Comparison of ENCODE assay signal across 10 cellular contexts in genomic region chr20:4821590-4821989, GRCh38. TPM values are rescaled to one million over a fixed set of nuclear protein-coding genes. Genes with fewer than 3 reads are reported as not detected.
DNase-seq lines count a peak whose midpoint lies in the region; ATAC-seq and TF ChIP-seq lines count a peak whose summit lies in the region.
"Had no signal": no experiment of that assay in that cellular context is flagged by ENCODE, and none has a peak within 500 bp of the region (broad histone marks: within the 10 kb centered on the region; RNA-seq: fewer than 3 reads in every experiment).

No MANE protein-coding gene starts in this region.

- H3K4me2 ChIP-seq in GM23338 = peak overlapping the region; percentile 90

- H3K4me3 ChIP-seq in GM23338 (peak overlapping the region; percentile 92), iPS-18c (ENCODE audit: insufficient read depth, low read depth, low read length) (peak overlapping the region; percentile 4; the same call in 1 of the 2 replicates)

- no peaks in the 10 kb centered on the region for H3K9me3 Mint-ChIP-seq in GM23338
- H3K9me3 Mint-ChIP-seq in activated CD4-positive, alpha-beta memory T cell treated with anti-CD3 and anti-CD28 coated beads for 36 hours = no peaks in the 10 kb centered on the region
- H3K9me3 Mint-ChIP-seq in stimulated activated effector memory CD8-positive, alpha-beta T cell treated with anti-CD3 and anti-CD28 coated beads, Interleukin-12 subunit alpha, Interleukin-12 subunit beta, amount 100 ng/mL, for 72 hours = no peaks in the 10 kb centered on the region

- TF ChIP-seq CTCF in GM23338 (conservative IDR thresholded peaks at IDR 0.05; ENCODE audit: low read depth in 2 of 2) = no peak

- no peaks in the 10 kb centered on the region for H3K9me3 ChIP-seq in iPS-18c (ENCODE audit: control insufficient read depth, insufficient read depth, low read length)

- intact Hi-C loops in activated CD4-positive, alpha-beta memory T cell treated with anti-CD3 and anti-CD28 coated beads for 36 hours (cut with micrococcal nuclease) = no loop called here

- H3K27me3 ChIP-seq in GM23338 (ENCODE audit: insufficient read depth) = peaks cover 19% of the 10 kb centered on the region

- CTCF ChIA-PET in activated CD4-positive, alpha-beta memory T cell treated with anti-CD3 and anti-CD28 coated beads for 36 hours (lab: Charles Lee) = no interaction called here

- no peak for DNase-seq in GM23338 (ENCODE audit: low spot score)
- no peak for DNase-seq in activated CD4-positive, alpha-beta memory T cell treated with anti-CD3 and anti-CD28 coated beads for 36 hours
- DNase-seq in stimulated activated effector memory CD8-positive, alpha-beta T cell treated with anti-CD3 and anti-CD28 coated beads, Interleukin-12 subunit alpha, Interleukin-12 subunit beta, amount 100 ng/mL, for 72 hours (ENCODE audit: low spot score in 2 of 2) = no peak
- no peak for DNase-seq in KBM-7
- DNase-seq in DMS79 (lab: John Stamatoyannopoulos, UW) = no peak
- no peak for DNase-seq in stimulated activated CD4-positive, alpha-beta T cell treated with anti-CD3 and anti-CD28 coated beads, Interleukin-4, amount 100 ng/mL, for 4 hours
- DNase-seq in SW480 (ENCODE audit: low spot score) = no peak
- DNase-seq: GDM1 had no signal

- peaks cover 7% of the 10 kb centered on the region; the same call in 1 of the 2 replicates for H4K20me1 ChIP-seq in GM23338 (replicated peaks; ENCODE audit: insufficient read depth)

- H3K4me1 ChIP-seq in GM23338 (ENCODE audit: insufficient read depth) = peaks cover 16% of the 10 kb centered on the region

- no peak overlapping the region for H2AFZ ChIP-seq in GM23338

- no peaks in the 10 kb centered on the region for H3K36me3 ChIP-seq in GM23338 (ENCODE audit: insufficient read depth)

- no peak for ATAC-seq in GM23338
- no peak for ATAC-seq in stimulated activated effector memory CD8-positive, alpha-beta T cell treated with anti-CD3 and anti-CD28 coated beads, Interleukin-12 subunit alpha, Interleukin-12 subunit beta, amount 100 ng/mL, for 72 hours

- in situ Hi-C loops in KBM-7 (cut with MboI; ENCODE audit: low pct_unique_long_range_greater_than_20kb, low sequenced_read_pairs) = no loop called here

- H3K36me3 Mint-ChIP-seq in GM23338 (ENCODE audit: low read depth) = peaks cover 8% of the 10 kb centered on the region
- H3K36me3 Mint-ChIP-seq in activated CD4-positive, alpha-beta memory T cell treated with anti-CD3 and anti-CD28 coated beads for 36 hours = peaks cover 14% of the 10 kb centered on the region
- H3K36me3 Mint-ChIP-seq in stimulated activated effector memory CD8-positive, alpha-beta T cell treated with anti-CD3 and anti-CD28 coated beads, Interleukin-12 subunit alpha, Interleukin-12 subunit beta, amount 100 ng/mL, for 72 hours = peaks cover 46% of the 10 kb centered on the region

- 0 out of 2 replicates have a peak, but pooled peaks cover 4% of the 10 kb centered on the region for H3K9me2 ChIP-seq in GM23338 (ENCODE audit: insufficient read depth)

- H3F3A ChIP-seq in GM23338 (replicated peaks; ENCODE audit: low read depth) = 0 out of 2 replicates have a peak, but pooled peaks cover 5% of the 10 kb centered on the region

- H3K27ac ChIP-seq in GM23338 (ENCODE audit: low read depth) = no peak overlapping the region
- H3K27ac ChIP-seq: epithelial cell of prostate had no signal

- peaks cover 19% of the 10 kb centered on the region for H3K4me1 Mint-ChIP-seq in GM23338
- H3K4me1 Mint-ChIP-seq in activated CD4-positive, alpha-beta memory T cell treated with anti-CD3 and anti-CD28 coated beads for 36 hours (ENCODE audit: low read depth) = peaks cover 39% of the 10 kb centered on the region
- H3K4me1 Mint-ChIP-seq in stimulated activated effector memory CD8-positive, alpha-beta T cell treated with anti-CD3 and anti-CD28 coated beads, Interleukin-12 subunit alpha, Interleukin-12 subunit beta, amount 100 ng/mL, for 72 hours = peaks cover 34% of the 10 kb centered on the region

- H3K4me3 Mint-ChIP-seq in GM23338 = peak overlapping the region; percentile 83
- H3K4me3 Mint-ChIP-seq in activated CD4-positive, alpha-beta memory T cell treated with anti-CD3 and anti-CD28 coated beads for 36 hours = peak overlapping the region; percentile 81
- peak overlapping the region; percentile 89 for H3K4me3 Mint-ChIP-seq in stimulated activated effector memory CD8-positive, alpha-beta T cell treated with anti-CD3 and anti-CD28 coated beads, Interleukin-12 subunit alpha, Interleukin-12 subunit beta, amount 100 ng/mL, for 72 hours

- no peak overlapping the region for H3K27ac Mint-ChIP-seq in GM23338
- H3K27ac Mint-ChIP-seq in activated CD4-positive, alpha-beta memory T cell treated with anti-CD3 and anti-CD28 coated beads for 36 hours = peak overlapping the region; percentile 16
- no peak overlapping the region for H3K27ac Mint-ChIP-seq in stimulated activated effector memory CD8-positive, alpha-beta T cell treated with anti-CD3 and anti-CD28 coated beads, Interleukin-12 subunit alpha, Interleukin-12 subunit beta, amount 100 ng/mL, for 72 hours

- H3K27me3 Mint-ChIP-seq in GM23338 (ENCODE audit: insufficient read depth, low read depth, poor library complexity) = peaks cover 12% of the 10 kb centered on the region
- no peaks in the 10 kb centered on the region for H3K27me3 Mint-ChIP-seq in activated CD4-positive, alpha-beta memory T cell treated with anti-CD3 and anti-CD28 coated beads for 36 hours

- peaks cover 5% of the 10 kb centered on the region; the same call in 1 of the 2 replicates for H3K79me2 ChIP-seq in GM23338 (replicated peaks; ENCODE audit: insufficient read depth)

- POLR2A ChIA-PET in activated CD4-positive, alpha-beta memory T cell treated with anti-CD3 and anti-CD28 coated beads for 36 hours (lab: Charles Lee) = no interaction called here

TF ChIP-seq in GM23338, 12 proteins besides CTCF, POLR2A, EP300 and RAD21 (continues in another document):
- TF ChIP-seq CREB1 (CRISPR knock-in tag; IDR thresholded peaks at IDR 0.05; ENCODE audit: low read depth) = no peak
- TF ChIP-seq NANOG (IDR thresholded peaks at IDR 0.05; ENCODE audit: borderline replicate concordance) = no peak
- no peak for TF ChIP-seq STAT1 (IDR thresholded peaks at IDR 0.05; ENCODE audit: unreplicated experiment)
- TF ChIP-seq REST (IDR thresholded peaks at IDR 0.05; ENCODE audit: unreplicated experiment) = no peak
- no peak for TF ChIP-seq JUNB (IDR thresholded peaks at IDR 0.05; ENCODE audit: unreplicated experiment)
- TF ChIP-seq ZNF114 (CRISPR knock-in tag; IDR thresholded peaks at IDR 0.05) = no peak
- no peak for TF ChIP-seq ZNF331 (CRISPR knock-in tag; IDR thresholded peaks at IDR 0.05; ENCODE audit: low read depth)
- TF ChIP-seq EZH2 (IDR thresholded peaks at IDR 0.05; ENCODE audit: low read depth, unreplicated experiment) = no peak
- TF ChIP-seq POLR2AphosphoS5 (IDR thresholded peaks at IDR 0.05; ENCODE audit: low read depth) = no peak
- no peak for TF ChIP-seq ETS1 (IDR thresholded peaks at IDR 0.05)

RNA-seq across cellular contexts. Expression of gene RASSF2, which starts 1.8 kb away (rescaled TPM):
- total RNA-seq in GM23338 (2014; rRNA removed; shearing (Covaris generic)) = 10.0 and 10.5 TPM in 2 replicates
- 1.9 and 2.1 TPM in 2 replicates for polyA plus RNA-seq in GM23338 (2016; fragmentation: Nextera tagmentation; extraction: Ambion mirVana)
- 10 to 100 TPM; 44.6 to 46.1 TPM for total RNA-seq in activated CD4-positive, alpha-beta memory T cell treated with anti-CD3 and anti-CD28 coated beads for 36 hours
